In the genomic region with DNA sequence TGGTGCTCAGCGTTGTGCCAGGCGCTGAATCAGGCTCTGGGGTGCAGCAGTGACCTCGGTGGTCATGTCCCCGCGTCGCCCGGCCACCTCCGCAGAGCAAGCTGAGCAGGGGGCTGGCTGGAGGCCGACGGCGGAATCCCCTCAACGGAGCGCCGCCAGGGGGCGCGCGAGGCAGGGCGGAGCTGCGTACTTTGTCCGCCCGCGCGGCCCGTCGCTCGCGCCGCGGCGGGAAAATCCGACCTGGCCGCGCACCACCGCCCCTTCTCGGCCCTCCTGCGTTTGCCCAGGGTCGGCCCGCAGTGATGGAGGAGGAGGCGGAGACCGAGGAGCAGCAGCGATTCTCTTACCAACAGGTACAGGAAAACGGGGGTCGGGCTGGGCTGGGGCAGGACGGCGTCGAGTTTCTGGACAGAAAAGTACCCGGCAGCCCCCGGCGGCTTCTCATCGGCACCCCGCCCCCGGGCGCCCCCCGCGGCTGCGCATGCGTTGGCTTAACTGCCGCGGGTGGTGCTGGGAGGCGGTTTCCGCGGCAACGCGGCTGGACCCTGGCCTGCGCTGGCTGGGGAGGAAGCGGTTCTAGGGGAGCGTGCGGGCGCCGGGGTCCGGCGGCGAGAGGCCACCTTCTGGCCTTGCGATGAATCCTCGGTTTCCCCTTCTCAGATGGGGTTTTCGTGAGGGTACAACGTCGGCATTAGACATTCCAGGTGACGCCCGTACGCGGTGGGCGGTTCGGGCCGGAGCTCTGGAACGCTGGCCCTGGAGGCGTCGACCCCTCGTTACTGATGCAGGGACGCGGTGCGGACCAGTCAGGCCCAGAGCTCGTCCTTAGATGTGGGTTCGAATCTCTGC, we compare ENCODE assay signal across 1 cellular context.
A peak's percentile ranks its signal among the peaks of the same experiment; 100 is the strongest.
TF ChIP-seq lines count a peak whose summit lies in the region.

A gene (plus strand): TSS at position 218 of the 849 bp plus-strand sequence. CDS start 85 bp downstream, at position 303.

TF ChIP-seq in H1, 55 proteins besides CTCF, POLR2A, EP300 and RAD21 (continued from another document):
- TF ChIP-seq HDAC6 (IDR thresholded peaks at IDR 0.05; ENCODE audit: low read depth, low read length) (no peak), SAP30 (IDR thresholded peaks at IDR 0.05; ENCODE audit: insufficient read depth, insufficient replicate concordance, low read length) (no peak), TCF12 (IDR thresholded peaks at IDR 0.05; ENCODE audit: low read depth, low read length) (0 out of 2 replicates have a peak, but pooled peaks have one; percentile 40), SIN3A (conservative IDR thresholded peaks at IDR 0.05 in 1 of 2, IDR thresholded peaks at IDR 0.05 in 1 of 2; ENCODE audit: low read depth in 1 of 2, low read length in 2 of 2) (peak; percentile 54 to 58; a peak in 2 of 4 replicates), NANOG (IDR thresholded peaks at IDR 0.05; ENCODE audit: insufficient read depth, low read depth, low read length, poor library complexity, severe bottlenecking) (no peak), KDM1A (IDR thresholded peaks at IDR 0.05; ENCODE audit: borderline replicate concordance, low read length) (peak; percentile 8; the same call in 1 of the 2 replicates), POLR2AphosphoS5 (IDR thresholded peaks at IDR 0.05; ENCODE audit: low read depth, low read length) (peak; percentile 74; the same call in 1 of the 2 replicates), GABPA (IDR thresholded peaks at IDR 0.05; ENCODE audit: borderline replicate concordance, insufficient read depth, low read length) (peak; percentile 53; the same call in 1 of the 2 replicates), TAF1 (IDR thresholded peaks at IDR 0.05; ENCODE audit: low read depth, low read length) (peak; percentile 80), ASH2L (IDR thresholded peaks at IDR 0.05; ENCODE audit: low read length) (peak; percentile 94), KDM4A (IDR thresholded peaks at IDR 0.05; ENCODE audit: low read depth, low read length, severe bottlenecking) (peak; percentile 94), RBBP5 (IDR thresholded peaks at IDR 0.05; ENCODE audit: borderline replicate concordance, low read depth, low read length) (peak; percentile 96), TEAD4 (IDR thresholded peaks at IDR 0.05; ENCODE audit: low read depth, low read length) (peak; percentile 63)
